1 cellular context compared by ENCODE assay signal in genomic region chr1:36381405-36381804, GRCh38.
TF ChIP-seq lines count a peak whose summit lies in the region.

No MANE protein-coding gene starts in this region.

TF ChIP-seq in IMR-90, 13 proteins besides CTCF, POLR2A, EP300 and RAD21:
- TF ChIP-seq CEBPB (IDR thresholded peaks at IDR 0.05; ENCODE audit: low read depth, low read length) = no peak
- TF ChIP-seq CHD1 (IDR thresholded peaks at IDR 0.05; ENCODE audit: low read depth, low read length) = no peak
- TF ChIP-seq ELK1 (IDR thresholded peaks at IDR 0.05; ENCODE audit: borderline replicate concordance, low read depth, low read length) = no peak
- TF ChIP-seq FOS (IDR thresholded peaks at IDR 0.05; ENCODE audit: low read depth, low read length) = no peak
